2 cellular contexts compared by ENCODE assay signal in genomic region chr1:171653796-171654704, GRCh38.
TF ChIP-seq lines count a peak whose summit lies in the region.

No MANE protein-coding gene starts in this region.

TF ChIP-seq in SK-N-SH treated with all-trans-retinoic acid at 6 μM for 48 hours, 23 proteins besides CTCF, POLR2A, EP300 and RAD21 (continued from another document):
- TF ChIP-seq TSHZ2 (CRISPR knock-in tag; IDR thresholded peaks at IDR 0.05): no peak
- TF ChIP-seq, protein P1, sequence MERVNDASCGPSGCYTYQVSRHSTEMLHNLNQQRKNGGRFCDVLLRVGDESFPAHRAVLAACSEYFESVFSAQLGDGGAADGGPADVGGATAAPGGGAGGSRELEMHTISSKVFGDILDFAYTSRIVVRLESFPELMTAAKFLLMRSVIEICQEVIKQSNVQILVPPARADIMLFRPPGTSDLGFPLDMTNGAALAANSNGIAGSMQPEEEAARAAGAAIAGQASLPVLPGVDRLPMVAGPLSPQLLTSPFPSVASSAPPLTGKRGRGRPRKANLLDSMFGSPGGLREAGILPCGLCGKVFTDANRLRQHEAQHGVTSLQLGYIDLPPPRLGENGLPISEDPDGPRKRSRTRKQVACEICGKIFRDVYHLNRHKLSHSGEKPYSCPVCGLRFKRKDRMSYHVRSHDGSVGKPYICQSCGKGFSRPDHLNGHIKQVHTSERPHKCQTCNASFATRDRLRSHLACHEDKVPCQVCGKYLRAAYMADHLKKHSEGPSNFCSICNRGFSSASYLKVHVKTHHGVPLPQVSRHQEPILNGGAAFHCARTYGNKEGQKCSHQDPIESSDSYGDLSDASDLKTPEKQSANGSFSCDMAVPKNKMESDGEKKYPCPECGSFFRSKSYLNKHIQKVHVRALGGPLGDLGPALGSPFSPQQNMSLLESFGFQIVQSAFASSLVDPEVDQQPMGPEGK (CRISPR knock-in tag; IDR thresholded peaks at IDR 0.05; ENCODE audit: borderline replicate concordance): no peak
- TF ChIP-seq ESRRG (CRISPR knock-in tag; IDR thresholded peaks at IDR 0.05): no peak
- TF ChIP-seq ZNF8 (CRISPR knock-in tag; IDR thresholded peaks at IDR 0.05): no peak

TF ChIP-seq in SK-N-SH, 30 proteins besides CTCF, POLR2A, EP300 and RAD21 (continued from another document):
- TF ChIP-seq, protein P2, sequence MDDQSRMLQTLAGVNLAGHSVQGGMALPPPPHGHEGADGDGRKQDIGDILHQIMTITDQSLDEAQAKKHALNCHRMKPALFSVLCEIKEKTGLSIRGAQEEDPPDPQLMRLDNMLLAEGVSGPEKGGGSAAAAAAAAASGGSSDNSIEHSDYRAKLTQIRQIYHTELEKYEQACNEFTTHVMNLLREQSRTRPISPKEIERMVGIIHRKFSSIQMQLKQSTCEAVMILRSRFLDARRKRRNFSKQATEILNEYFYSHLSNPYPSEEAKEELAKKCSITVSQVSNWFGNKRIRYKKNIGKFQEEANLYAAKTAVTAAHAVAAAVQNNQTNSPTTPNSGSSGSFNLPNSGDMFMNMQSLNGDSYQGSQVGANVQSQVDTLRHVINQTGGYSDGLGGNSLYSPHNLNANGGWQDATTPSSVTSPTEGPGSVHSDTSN (IDR thresholded peaks at IDR 0.05): no peak
- no peak for TF ChIP-seq MAX (IDR thresholded peaks at IDR 0.05; ENCODE audit: low read depth)
- TF ChIP-seq, protein P3, sequence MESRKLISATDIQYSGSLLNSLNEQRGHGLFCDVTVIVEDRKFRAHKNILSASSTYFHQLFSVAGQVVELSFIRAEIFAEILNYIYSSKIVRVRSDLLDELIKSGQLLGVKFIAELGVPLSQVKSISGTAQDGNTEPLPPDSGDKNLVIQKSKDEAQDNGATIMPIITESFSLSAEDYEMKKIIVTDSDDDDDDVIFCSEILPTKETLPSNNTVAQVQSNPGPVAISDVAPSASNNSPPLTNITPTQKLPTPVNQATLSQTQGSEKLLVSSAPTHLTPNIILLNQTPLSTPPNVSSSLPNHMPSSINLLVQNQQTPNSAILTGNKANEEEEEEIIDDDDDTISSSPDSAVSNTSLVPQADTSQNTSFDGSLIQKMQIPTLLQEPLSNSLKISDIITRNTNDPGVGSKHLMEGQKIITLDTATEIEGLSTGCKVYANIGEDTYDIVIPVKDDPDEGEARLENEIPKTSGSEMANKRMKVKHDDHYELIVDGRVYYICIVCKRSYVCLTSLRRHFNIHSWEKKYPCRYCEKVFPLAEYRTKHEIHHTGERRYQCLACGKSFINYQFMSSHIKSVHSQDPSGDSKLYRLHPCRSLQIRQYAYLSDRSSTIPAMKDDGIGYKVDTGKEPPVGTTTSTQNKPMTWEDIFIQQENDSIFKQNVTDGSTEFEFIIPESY (IDR thresholded peaks at IDR 0.05; ENCODE audit: borderline replicate concordance, low read depth): no peak
- TF ChIP-seq RFX5 (IDR thresholded peaks at IDR 0.05; ENCODE audit: low read length): no peak
- TF ChIP-seq FOXM1 (IDR thresholded peaks at IDR 0.05; ENCODE audit: low read depth): no peak
- TF ChIP-seq YY1 (IDR thresholded peaks at IDR 0.05; ENCODE audit: low read depth): no peak
- no peak for TF ChIP-seq TCF12 (IDR thresholded peaks at IDR 0.05)
- TF ChIP-seq TAF1 (IDR thresholded peaks at IDR 0.05; ENCODE audit: borderline replicate concordance, low read depth, low read length): no peak
- TF ChIP-seq FOSL2 (IDR thresholded peaks at IDR 0.05; ENCODE audit: borderline replicate concordance, low read depth): no peak
- TF ChIP-seq TEAD4 (IDR thresholded peaks at IDR 0.05; ENCODE audit: borderline replicate concordance, insufficient read depth): no peak
- TF ChIP-seq, protein P4, sequence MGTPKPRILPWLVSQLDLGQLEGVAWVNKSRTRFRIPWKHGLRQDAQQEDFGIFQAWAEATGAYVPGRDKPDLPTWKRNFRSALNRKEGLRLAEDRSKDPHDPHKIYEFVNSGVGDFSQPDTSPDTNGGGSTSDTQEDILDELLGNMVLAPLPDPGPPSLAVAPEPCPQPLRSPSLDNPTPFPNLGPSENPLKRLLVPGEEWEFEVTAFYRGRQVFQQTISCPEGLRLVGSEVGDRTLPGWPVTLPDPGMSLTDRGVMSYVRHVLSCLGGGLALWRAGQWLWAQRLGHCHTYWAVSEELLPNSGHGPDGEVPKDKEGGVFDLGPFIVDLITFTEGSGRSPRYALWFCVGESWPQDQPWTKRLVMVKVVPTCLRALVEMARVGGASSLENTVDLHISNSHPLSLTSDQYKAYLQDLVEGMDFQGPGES (IDR thresholded peaks at IDR 0.05; ENCODE audit: low read depth, low read length): no peak
- TF ChIP-seq, protein P5, sequence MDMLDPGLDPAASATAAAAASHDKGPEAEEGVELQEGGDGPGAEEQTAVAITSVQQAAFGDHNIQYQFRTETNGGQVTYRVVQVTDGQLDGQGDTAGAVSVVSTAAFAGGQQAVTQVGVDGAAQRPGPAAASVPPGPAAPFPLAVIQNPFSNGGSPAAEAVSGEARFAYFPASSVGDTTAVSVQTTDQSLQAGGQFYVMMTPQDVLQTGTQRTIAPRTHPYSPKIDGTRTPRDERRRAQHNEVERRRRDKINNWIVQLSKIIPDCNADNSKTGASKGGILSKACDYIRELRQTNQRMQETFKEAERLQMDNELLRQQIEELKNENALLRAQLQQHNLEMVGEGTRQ (IDR thresholded peaks at IDR 0.05; ENCODE audit: borderline replicate concordance, low read depth, low read length): no peak
- no peak for TF ChIP-seq RXRA (IDR thresholded peaks at IDR 0.05; ENCODE audit: borderline replicate concordance, low read depth)
- TF ChIP-seq ELF1 (IDR thresholded peaks at IDR 0.05): no peak
